In genomic region chr17:73740370-73740769, GRCh38 we compare ENCODE assay signal across 22 cellular contexts.
DNase-seq lines count a peak whose midpoint lies in the region; ATAC-seq, FAIRE-seq and TF ChIP-seq lines count a peak whose summit lies in the region.
"Had no signal": no experiment of that assay in that cellular context is flagged by ENCODE, and none has a peak within 500 bp of the region (broad histone marks: within the 10 kb centered on the region; RNA-seq: fewer than 3 reads in every experiment).

No MANE protein-coding gene starts in this region.

- no peak overlapping the region for H3K4me3 Mint-ChIP-seq in natural killer cell
- H3K4me3 Mint-ChIP-seq in natural killer cell treated with Interleukin-12 subunit alpha and Interleukin-12 subunit beta and Interleukin-15 and Interleukin-18, amount 100 ng/mL, for 72 hours: no peak overlapping the region
- no peak overlapping the region for H3K4me3 Mint-ChIP-seq in Caco-2 (ENCODE audit: unreplicated experiment)
- H3K4me3 Mint-ChIP-seq: B cell; CD8-positive, alpha-beta memory T cell had no signal

- no peak for TF ChIP-seq POLR2A in HepG2 (IDR thresholded peaks at IDR 0.05; ENCODE audit: insufficient read depth in 1 of 2, low read depth in 2 of 2, low read length in 2 of 2)

- H3K36me3 ChIP-seq in HepG2 (replicated peaks in 1 of 2; ENCODE audit: control insufficient read depth in 1 of 2, insufficient read depth in 2 of 2, low read length in 2 of 2): no peaks in the 10 kb centered on the region
- no peaks in the 10 kb centered on the region for H3K36me3 ChIP-seq in Caco-2 (ENCODE audit: control insufficient read depth, insufficient read depth, low read length)
- H3K36me3 ChIP-seq: Peyer's patch had no signal

- WGBS in HepG2 (ENCODE audit: low lambda C conversion rate): 24% methylated on average over 8 of the region's 8 CpGs

- H3K27me3 Mint-ChIP-seq in natural killer cell (ENCODE audit: low read depth in 2 of 2) (peaks cover under 1 to 14% of the 10 kb centered on the region in 2 donors), Caco-2 (ENCODE audit: insufficient read depth, unreplicated experiment) (no peaks in the 10 kb centered on the region)
- H3K27me3 Mint-ChIP-seq in natural killer cell treated with Interleukin-12 subunit alpha and Interleukin-12 subunit beta and Interleukin-15 and Interleukin-18, amount 100 ng/mL, for 72 hours: peaks cover 14 to 22% of the 10 kb centered on the region in 2 donors

- no peaks in the 10 kb centered on the region for H4K20me1 ChIP-seq in HepG2 (ENCODE audit: insufficient read depth, low read length)

- BruUV-seq in HepG2 (replicated peaks; lab: Mats Ljungman, UMichigan): no TSS peak
- BruUV-seq in Caco-2 (replicated peaks; lab: Mats Ljungman, UMichigan): no TSS peak

- POLR2A ChIA-PET in HepG2 (lab: Yijun Ruan, JAX): no interaction called here
- POLR2A ChIA-PET in Caco-2 (lab: Charles Lee): no interaction called here

- H3K27me3 ChIP-seq in HepG2 (ENCODE audit: control insufficient read depth in 1 of 2, insufficient read depth in 2 of 2, low read length in 2 of 2) (peaks cover 6 to 44% of the 10 kb centered on the region in 2 experiments; a peak in 4 of 5 replicates), Caco-2 (replicated peaks; ENCODE audit: control insufficient read depth, insufficient read depth, low read length) (no peaks in the 10 kb centered on the region)
- H3K27me3 ChIP-seq: Peyer's patch had no signal

- no peaks in the 10 kb centered on the region for H3K79me2 ChIP-seq in HepG2 (ENCODE audit: insufficient read depth, low read length)

- FAIRE-seq in HepG2 (lab: Jason Lieb, UNC) (no peak), urothelium cell line (lab: Jason Lieb, UNC) (peak; percentile 42)
- FAIRE-seq: D721Med, GM12892, GM18507 had no signal

- H3K9me3 ChIP-seq in HepG2 (ENCODE audit: low read length) (no peaks in the 10 kb centered on the region), Caco-2 (no peaks in the 10 kb centered on the region)
- H3K9me3 ChIP-seq: Peyer's patch had no signal

- H3K4me3 ChIP-seq in HepG2 (replicated peaks in 1 of 3; ENCODE audit: insufficient read depth in 1 of 3, low read depth in 2 of 3, low read length in 3 of 3) (no peak overlapping the region), Caco-2 (ENCODE audit: low read depth, low read length) (no peak overlapping the region)
- H3K4me3 ChIP-seq: Peyer's patch had no signal

- TF ChIP-seq CTCF in natural killer cell (IDR thresholded peaks at IDR 0.05): no peak
- TF ChIP-seq CTCF in HepG2 (CRISPR knock-in tag; IDR thresholded peaks at IDR 0.05): no peak
- no peak for TF ChIP-seq CTCF in Caco-2 (IDR thresholded peaks at IDR 0.05; ENCODE audit: insufficient read depth in 1 of 2, low read depth in 1 of 2, low read length in 1 of 2, severe bottlenecking in 1 of 2, unreplicated experiment in 1 of 2)

- no peak for DNase-seq in natural killer cell
- no peak for DNase-seq in natural killer cell treated with Interleukin-12 subunit alpha and Interleukin-12 subunit beta and Interleukin-15 and Interleukin-18, amount 100 ng/mL, for 72 hours (ENCODE audit: low spot score)
- peak; percentile 83 for DNase-seq in SKM-1 (lab: John Stamatoyannopoulos, UW; ENCODE audit: unreplicated experiment)
- no peak for DNase-seq in HepG2 (ENCODE audit: low spot score)
- DNase-seq in urothelium cell line (ENCODE audit: low spot score): no peak
- no peak for DNase-seq in kidney glomerular epithelial cell (lab: John Stamatoyannopoulos, UW)
- DNase-seq in GOT3 (lab: John Stamatoyannopoulos, UW): no peak
- DNase-seq in Caco-2: no peak
- DNase-seq: 8988T; CD8-positive, alpha-beta memory T cell; H7; IMR-90; NCI-H1105; NCI-H1694 treated with DMSO at 0.1 percent for 48 hours; NCI-H510A; NCI-H82; Peyer's patch had no signal

- CTCF ChIA-PET in HepG2 (lab: Yijun Ruan, JAX; ENCODE audit: low intra/inter-chr PET ratio, low total read pairs): no interaction called here
- CTCF ChIA-PET in Caco-2 (lab: Charles Lee): no interaction called here

- no peak overlapping the region for H3K27ac Mint-ChIP-seq in natural killer cell
- H3K27ac Mint-ChIP-seq in natural killer cell treated with Interleukin-12 subunit alpha and Interleukin-12 subunit beta and Interleukin-15 and Interleukin-18, amount 100 ng/mL, for 72 hours: peak overlapping the region in 1 of 2 donors; percentile 65
- no peak overlapping the region for H3K27ac Mint-ChIP-seq in Caco-2 (ENCODE audit: unreplicated experiment)
- H3K27ac Mint-ChIP-seq: B cell; CD8-positive, alpha-beta memory T cell had no signal

- H3K4me2 ChIP-seq in HepG2 (ENCODE audit: low read depth, low read length): no peak overlapping the region

- H3K36me3 Mint-ChIP-seq in natural killer cell (no peaks in the 10 kb centered on the region), Caco-2 (ENCODE audit: insufficient read depth, unreplicated experiment) (no peaks in the 10 kb centered on the region)
- no peaks in the 10 kb centered on the region for H3K36me3 Mint-ChIP-seq in natural killer cell treated with Interleukin-12 subunit alpha and Interleukin-12 subunit beta and Interleukin-15 and Interleukin-18, amount 100 ng/mL, for 72 hours
- H3K36me3 Mint-ChIP-seq: CD8-positive, alpha-beta memory T cell had no signal

- H3K4me1 Mint-ChIP-seq in natural killer cell (peaks cover 6 to 19% of the 10 kb centered on the region in 2 donors), Caco-2 (ENCODE audit: low read depth, unreplicated experiment) (peaks cover 8% of the 10 kb centered on the region)
- peaks cover 0 to 6% of the 10 kb centered on the region in 2 donors for H3K4me1 Mint-ChIP-seq in natural killer cell treated with Interleukin-12 subunit alpha and Interleukin-12 subunit beta and Interleukin-15 and Interleukin-18, amount 100 ng/mL, for 72 hours (ENCODE audit: low read depth in 2 of 2)
- H3K4me1 Mint-ChIP-seq: B cell had no signal

- TF ChIP-seq RAD21 in HepG2 (CRISPR knock-in tag; IDR thresholded peaks at IDR 0.05): no peak

- intact Hi-C loops in natural killer cell (cut with micrococcal nuclease): no loop called here
- intact Hi-C loops in HepG2 (cut with micrococcal nuclease; ENCODE audit: unreplicated experiment): no loop called here
- intact Hi-C loops in Caco-2 (cut with micrococcal nuclease; ENCODE audit: unreplicated experiment): no loop called here

- ATAC-seq in natural killer cell (peak in 2 of 3 donors; percentile 43 to 49), HepG2 (no peak)
- no peak for ATAC-seq in natural killer cell treated with Interleukin-12 subunit alpha and Interleukin-12 subunit beta and Interleukin-15 and Interleukin-18, amount 100 ng/mL, for 72 hours

- H3K9me3 Mint-ChIP-seq in natural killer cell (no peaks in the 10 kb centered on the region), Caco-2 (ENCODE audit: unreplicated experiment) (no peaks in the 10 kb centered on the region)
- no peaks in the 10 kb centered on the region for H3K9me3 Mint-ChIP-seq in natural killer cell treated with Interleukin-12 subunit alpha and Interleukin-12 subunit beta and Interleukin-15 and Interleukin-18, amount 100 ng/mL, for 72 hours
- H3K9me3 Mint-ChIP-seq: CD8-positive, alpha-beta memory T cell had no signal

- H3K9ac ChIP-seq in HepG2 (ENCODE audit: insufficient read depth, low read depth, low read length): no peak overlapping the region

- H2AFZ ChIP-seq in HepG2 (ENCODE audit: low read length): no peak overlapping the region

- in situ Hi-C loops in HepG2 (cut with HindIII; ENCODE audit: extremely low pct_ligation_motif_present, low pct_unique_long_range_greater_than_20kb): no loop called here

- no peak for TF ChIP-seq EP300 in HepG2 (IDR thresholded peaks at IDR 0.05; ENCODE audit: low read depth in 2 of 2, low read length in 2 of 2)
- TF ChIP-seq EP300 in HepG2 (CRISPR knock-in tag; IDR thresholded peaks at IDR 0.05; ENCODE audit: borderline replicate concordance): no peak

- H3K4me1 ChIP-seq in HepG2 (ENCODE audit: insufficient read depth, low read length) (peaks cover 7% of the 10 kb centered on the region; the same call in 1 of the 2 replicates), Caco-2 (peaks cover 16% of the 10 kb centered on the region)
- H3K4me1 ChIP-seq: Peyer's patch had no signal

- no peak overlapping the region for H3K27ac ChIP-seq in HepG2 (ENCODE audit: extremely low read length, insufficient read depth, low read length)
- H3K27ac ChIP-seq: HL-60, Peyer's patch had no signal

TF ChIP-seq in HepG2, 621 proteins besides CTCF, POLR2A, EP300 and RAD21 (continues in another document):
- TF ChIP-seq PRDM15 (CRISPR knock-in tag; IDR thresholded peaks at IDR 0.05): peak; percentile 83; the same call in 1 of the 2 replicates

Comparison
In these comparisons a context has a peak if more than half of its experiments do, and no peak if none do; other contexts are left out.
1. ATAC-seq: peak in natural killer cell (2 of 3); none in natural killer cell treated with Interleukin-12 subunit alpha and Interleukin-12 subunit beta and Interleukin-15 and Interleukin-18, amount 100 ng/mL, for 72 hours (0 of 2) and HepG2 (single experiment).